Comparison of ENCODE assay signal across 12 cellular contexts in genomic region chr9:97704327-97704677, GRCh38. TPM values are rescaled to one million over a fixed set of nuclear protein-coding genes. Genes with fewer than 3 reads are reported as not detected.
DNase-seq lines count a peak whose midpoint lies in the region; ATAC-seq, FAIRE-seq and TF ChIP-seq lines count a peak whose summit lies in the region.
"Had no signal": no experiment of that assay in that cellular context is flagged by ENCODE, and none has a peak within 500 bp of the region (broad histone marks: within the 10 kb centered on the region; RNA-seq: fewer than 3 reads in every experiment).

No MANE protein-coding gene starts in this region.

- no peak for TF ChIP-seq RAD21 in K562 (CRISPR knock-in tag; conservative IDR thresholded peaks at IDR 0.05 in 1 of 2, IDR thresholded peaks at IDR 0.05 in 1 of 2)

- H3K9ac ChIP-seq in BLaER1 treated with 17β-estradiol and CSF1 and Interleukin-3, amounts not matched to agents 10 nM and 100 nM: peak overlapping the region in 1 of 11 experiments; percentile 14; a peak in 1 of 22 replicates
- H3K9ac ChIP-seq in HUES48 (ENCODE audit: low read depth, low read length): no peak overlapping the region
- H3K9ac ChIP-seq in K562 (ENCODE audit: insufficient read depth in 1 of 2, low read depth in 2 of 2, low read length in 2 of 2): no peak overlapping the region

- TF ChIP-seq POLR2A in K562 (conservative IDR thresholded peaks at IDR 0.05) (no peak), erythroblast (IDR thresholded peaks at IDR 0.05; ENCODE audit: low read length) (no peak)

- no peaks in the 10 kb centered on the region for H3K9me3 ChIP-seq in BLaER1 treated with 17β-estradiol and CSF1 and Interleukin-3, amounts not matched to agents 10 nM and 100 nM (replicated peaks in 1 of 11)
- H3K9me3 ChIP-seq in HUES48 (ENCODE audit: control insufficient read depth, insufficient read depth, low read length) (no peaks in the 10 kb centered on the region), K562 (replicated peaks; ENCODE audit: control insufficient read depth, insufficient read depth, low read depth, low read length) (no peaks in the 10 kb centered on the region), mesodermal cell (ENCODE audit: control insufficient read depth, low read length) (no peaks in the 10 kb centered on the region)
- H3K9me3 ChIP-seq: prostate gland had no signal

- no peak for FAIRE-seq in K562 (lab: Jason Lieb, UNC)
- FAIRE-seq: G401.6 had no signal

- TF ChIP-seq CTCF in K562 (IDR thresholded peaks at IDR 0.05 in 2 of 3, conservative IDR thresholded peaks at IDR 0.05 in 1 of 3; ENCODE audit: insufficient read depth in 2 of 3, low read depth in 1 of 3, low read length in 3 of 3): no peak

- H4K20me1 ChIP-seq in BLaER1 treated with 17β-estradiol and CSF1 and Interleukin-3, amounts not matched to agents 10 nM and 100 nM: no peaks in the 10 kb centered on the region
- no peaks in the 10 kb centered on the region for H4K20me1 ChIP-seq in K562 (replicated peaks; ENCODE audit: control insufficient read depth, insufficient read depth, low read length)

- no peaks in the 10 kb centered on the region for H3K79me2 ChIP-seq in K562 (ENCODE audit: control insufficient read depth, insufficient read depth, low read length)

- intact Hi-C loops in K562 (cut with micrococcal nuclease): no loop called here

- H3K4me3 ChIP-seq in BLaER1 treated with 17β-estradiol and CSF1 and Interleukin-3, amounts not matched to agents 10 nM and 100 nM: no peak overlapping the region
- H3K4me3 ChIP-seq in HUES48 (ENCODE audit: low read depth, low read length) (no peak overlapping the region), K562 (no peak overlapping the region), mesodermal cell (ENCODE audit: extremely low read depth, insufficient read depth, low read length, poor library complexity, severe bottlenecking) (no peak overlapping the region)
- H3K4me3 ChIP-seq: prostate gland had no signal

- H3K27me3 ChIP-seq in BLaER1 treated with 17β-estradiol and CSF1 and Interleukin-3, amounts not matched to agents 10 nM and 100 nM: peaks cover 0 to 26% (median 13%) of the 10 kb centered on the region in 11 experiments; a peak in 10 of 22 replicates
- H3K27me3 ChIP-seq in HUES48 (ENCODE audit: control insufficient read depth, insufficient read depth, low read length): peaks cover 7% of the 10 kb centered on the region
- peaks cover 0 to 5% of the 10 kb centered on the region in 2 experiments; a peak in 1 of 5 replicates for H3K27me3 ChIP-seq in K562 (ENCODE audit: control insufficient read depth in 2 of 2, insufficient read depth in 2 of 2, low read length in 2 of 2)

- CTCF ChIA-PET in K562 (lab: Yijun Ruan, JAX; ENCODE audit: low intra/inter-chr PET ratio): no interaction called here

- H3K9me1 ChIP-seq in K562 (ENCODE audit: control insufficient read depth, insufficient read depth, low read length): no peaks in the 10 kb centered on the region

- POLR2A ChIA-PET in K562 (lab: Yijun Ruan, JAX): interaction anchor here (0.6 to 2.7 kb wide), 5 partner anchors 8 to 197 kb away, joined by 3 to 11 read pairs (median 3); partner anchors contain the start of gene XPA

- no peaks in the 10 kb centered on the region for H3K36me3 ChIP-seq in BLaER1 treated with 17β-estradiol and CSF1 and Interleukin-3, amounts not matched to agents 10 nM and 100 nM
- H3K36me3 ChIP-seq in HUES48 (ENCODE audit: control insufficient read depth, insufficient read depth, low read length): no peaks in the 10 kb centered on the region
- H3K36me3 ChIP-seq in K562 (ENCODE audit: control insufficient read depth, insufficient read depth, low read length): no peaks in the 10 kb centered on the region
- no peaks in the 10 kb centered on the region for H3K36me3 ChIP-seq in mesodermal cell (ENCODE audit: control insufficient read depth, insufficient read depth, low read length)
- H3K36me3 ChIP-seq: prostate gland had no signal

- no peak overlapping the region; the same call in 1 of the 2 replicates for H2AFZ ChIP-seq in K562 (ENCODE audit: low read depth, low read length)

- H3K4me2 ChIP-seq in BLaER1 treated with 17β-estradiol and CSF1 and Interleukin-3, amounts not matched to agents 10 nM and 100 nM: peak overlapping the region in 6 of 11 experiments; percentile 16 to 55 (median 38); a peak in 11 of 22 replicates
- no peak overlapping the region for H3K4me2 ChIP-seq in K562 (ENCODE audit: insufficient read depth, low read length)

- ATAC-seq in K562: no peak
- ATAC-seq: stimulated activated naive B cell treated with anti-CD40 and anti-IgM and Interleukin-4, amounts not matched to agents 10 μg/mL and 1 μg/mL and 100 μg/mL, for 72 hours had no signal

- BruUV-seq in K562 (replicated peaks; lab: Mats Ljungman, UMichigan): no TSS peak

- no peak for TF ChIP-seq EP300 in K562 (IDR thresholded peaks at IDR 0.05; ENCODE audit: low read length)

- peak overlapping the region in 1 of 11 experiments; percentile 36; a peak in 2 of 22 replicates for H3K27ac ChIP-seq in BLaER1 treated with 17β-estradiol and CSF1 and Interleukin-3, amounts not matched to agents 10 nM and 100 nM
- H3K27ac ChIP-seq in HUES48 (ENCODE audit: low read depth, low read length): peak overlapping the region; percentile 81
- H3K27ac ChIP-seq in K562 (ENCODE audit: extremely low read depth, low read depth, low read length): no peak overlapping the region
- peak overlapping the region; percentile 86 for H3K27ac ChIP-seq in mesodermal cell (ENCODE audit: low read depth, low read length, severe bottlenecking)
- H3K27ac ChIP-seq: prostate gland had no signal

- in situ Hi-C loops in K562 (cut with MboI): no loop called here

- WGBS in K562 (ENCODE audit: insufficient coverage, low coverage, missing lambda C conversion rate): 35% methylated on average over 3 of the region's 3 CpGs
- 92% methylated on average over 3 of the region's 3 CpGs; no CpG with 5 or more reads in 1 of the 2 experiments for WGBS in mesodermal cell (ENCODE audit: insufficient coverage in 2 of 2), 2 experiments

- H3K4me1 ChIP-seq in BLaER1 treated with 17β-estradiol and CSF1 and Interleukin-3, amounts not matched to agents 10 nM and 100 nM: peaks cover 8 to 24% (median 15%) of the 10 kb centered on the region in 10 experiments; a peak in 18 of 20 replicates
- no peaks in the 10 kb centered on the region for H3K4me1 ChIP-seq in HUES48 (ENCODE audit: control insufficient read depth, insufficient read depth, low read length)
- H3K4me1 ChIP-seq in K562 (replicated peaks in 1 of 2; ENCODE audit: control insufficient read depth in 2 of 2, insufficient read depth in 2 of 2, low read length in 2 of 2): peaks cover 0 to 10% of the 10 kb centered on the region in 2 experiments; a peak in 3 of 5 replicates
- peaks cover 12% of the 10 kb centered on the region for H3K4me1 ChIP-seq in mesodermal cell (ENCODE audit: control insufficient read depth, insufficient read depth, low read length, poor library complexity, severe bottlenecking)
- H3K4me1 ChIP-seq: prostate gland had no signal

- DNase-seq in K562 (ENCODE audit: extremely low read depth in 1 of 4, low spot score in 3 of 4) (no peak), erythroblast (lab: John Stamatoyannopoulos, UW) (no peak), cerebellar nuclear complex (lab: John Stamatoyannopoulos, UW) (no peak)
- DNase-seq in effector CD8-positive, alpha-beta T cell (lab: John Stamatoyannopoulos, UW): no peak
- DNase-seq in activated CD4-positive, CD25-positive, alpha-beta regulatory T cell (lab: John Stamatoyannopoulos, UW): no peak
- DNase-seq: stimulated activated CD4-positive, alpha-beta T cell treated with anti-CD3 and anti-CD28 coated beads, Interleukin-2, amount 100 ng/mL, for 48 hours; stimulated activated naive B cell treated with anti-CD40 and anti-IgM and Interleukin-4, amounts not matched to agents 10 μg/mL and 1 μg/mL and 100 μg/mL, for 72 hours had no signal

TF ChIP-seq in K562, 482 proteins besides CTCF, POLR2A, EP300 and RAD21:
- no peak for TF ChIP-seq RFX7 (CRISPR knock-in tag; IDR thresholded peaks at IDR 0.05)
- TF ChIP-seq FOSL1 (tag; conservative IDR thresholded peaks at IDR 0.05): peak; percentile 38; the same call in 1 of the 2 replicates

RNA-seq across cellular contexts. Expression of gene XPA, which starts 7.2 kb away (rescaled TPM):
- 2.1 and 9.3 TPM in 2 replicates for total RNA-seq in K562 (2011; cell fraction: chromatin; rRNA removed; ENCODE audit: low replicate concordance)
- total RNA-seq in K562 (2011; cell fraction: nucleolus; rRNA removed): 1.8 and 2.0 TPM in 2 replicates
- total RNA-seq in K562 (2011; cell fraction: nucleoplasm; rRNA removed): 8.0 and 16.4 TPM in 2 replicates
- 16.8 and 17.7 TPM in 2 replicates for total RNA-seq in K562 (2014; rRNA removed)
- 16.7 and 18.2 TPM in 2 replicates for total RNA-seq in K562 (2014; rRNA removed; fragmentation: Illumina TruSeq; extraction: Trizol)
- total RNA-seq in K562 (2015; rRNA removed; fragmentation: Illumina TruSeq; extraction: Trizol): 17.2 and 18.0 TPM in 2 replicates
- 11.4 and 13.6 TPM in 2 replicates for total RNA-seq in K562 (2021)
- polyA plus RNA-seq in K562 (2011; rRNA removed): 5.1 and 5.9 TPM in 2 replicates
- polyA plus RNA-seq in K562 (2011; cell fraction: cytosol; rRNA removed): 0.85 and 1.3 TPM in 2 replicates
- 4.1 and 5.3 TPM in 2 replicates for polyA plus RNA-seq in K562 (2011; cell fraction: nucleus; rRNA removed)
- 14.2 and 14.4 TPM in 2 replicates for polyA plus RNA-seq in K562 (2012)
- polyA plus RNA-seq in K562 (2014; fragmentation: Illumina TruSeq; extraction: Trizol): 12.3 and 14.1 TPM in 2 replicates
- polyA plus RNA-seq in K562 (2014; fragmentation: Nextera tagmentation; extraction: Ambion mirVana): 1 to 10 TPM; 5.1 to 5.5 TPM
- polyA plus RNA-seq in K562 (2014; rRNA removed): 15.2 and 18.2 TPM in 2 replicates
- 6.3 and 6.4 TPM in 2 replicates for polyA minus RNA-seq in K562 (2011; rRNA and poly(A)+ RNA removed)
- 1.7 and 1.9 TPM in 2 replicates for polyA minus RNA-seq in K562 (2011; cell fraction: cytosol; rRNA and poly(A)+ RNA removed)
- polyA minus RNA-seq in K562 (2011; cell fraction: nucleus; rRNA and poly(A)+ RNA removed): 6.3 and 9.3 TPM in 2 replicates
- polyA plus RNA-seq in mesodermal cell (2013, experiment 1 of 2): 8.1 TPM
- 10.3 TPM for polyA plus RNA-seq in mesodermal cell (2013, experiment 2 of 2)
